ENCODE assay signal across 1 cellular context in the genomic region with DNA sequence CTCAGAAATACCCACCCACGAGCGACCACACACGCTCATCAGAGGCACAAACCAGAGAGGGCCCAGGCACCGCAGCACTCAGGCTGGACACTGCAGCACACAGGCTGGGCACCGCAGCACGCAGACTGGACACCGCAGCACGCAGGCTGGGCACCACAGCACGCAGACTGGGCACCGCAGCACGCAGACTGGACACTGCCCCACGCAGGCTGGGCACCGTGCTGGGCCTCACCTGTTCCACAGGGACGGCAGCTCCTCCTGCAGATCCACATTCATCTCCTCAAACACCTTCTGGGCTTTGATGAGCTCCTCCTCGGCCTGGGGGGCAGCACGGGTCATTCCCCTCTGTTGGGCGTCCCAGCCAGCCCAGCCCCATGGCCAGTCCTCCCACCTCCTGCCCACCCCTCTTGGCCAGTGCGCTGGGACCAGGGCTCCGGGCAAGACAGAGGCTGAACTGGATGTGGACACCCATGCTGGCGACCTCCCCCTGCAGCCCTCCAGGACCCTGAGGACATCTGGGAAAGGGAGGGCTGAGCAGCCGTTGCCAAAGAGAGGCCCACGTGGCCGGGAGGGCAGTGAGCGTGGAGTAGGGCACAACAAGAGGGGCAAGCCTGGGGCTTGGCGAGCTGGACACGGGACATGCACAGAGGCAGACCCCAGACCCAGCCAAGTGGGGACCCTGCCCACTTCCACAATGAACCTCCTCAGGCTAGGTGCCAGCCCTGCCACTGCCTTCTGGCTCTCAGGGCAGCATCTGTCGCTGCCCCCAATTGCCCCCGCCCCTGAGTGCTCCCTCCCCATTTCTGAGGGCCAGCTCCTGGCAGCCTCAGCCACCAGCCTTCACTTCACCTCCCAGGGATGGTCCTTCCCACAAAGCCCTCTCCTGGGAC.
TF ChIP-seq lines count a peak whose summit lies in the region.

No MANE protein-coding gene starts in this region.

TF ChIP-seq in HepG2, 621 proteins besides CTCF, POLR2A, EP300 and RAD21:
- no peak for TF ChIP-seq ZNF766 (CRISPR knock-in tag; IDR thresholded peaks at IDR 0.05; ENCODE audit: borderline replicate concordance)
- TF ChIP-seq, protein P1, sequence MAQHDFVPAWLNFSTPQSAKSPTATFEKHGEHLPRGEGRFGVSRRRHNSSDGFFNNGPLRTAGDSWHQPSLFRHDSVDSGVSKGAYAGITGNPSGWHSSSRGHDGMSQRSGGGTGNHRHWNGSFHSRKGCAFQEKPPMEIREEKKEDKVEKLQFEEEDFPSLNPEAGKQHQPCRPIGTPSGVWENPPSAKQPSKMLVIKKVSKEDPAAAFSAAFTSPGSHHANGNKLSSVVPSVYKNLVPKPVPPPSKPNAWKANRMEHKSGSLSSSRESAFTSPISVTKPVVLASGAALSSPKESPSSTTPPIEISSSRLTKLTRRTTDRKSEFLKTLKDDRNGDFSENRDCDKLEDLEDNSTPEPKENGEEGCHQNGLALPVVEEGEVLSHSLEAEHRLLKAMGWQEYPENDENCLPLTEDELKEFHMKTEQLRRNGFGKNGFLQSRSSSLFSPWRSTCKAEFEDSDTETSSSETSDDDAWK (CRISPR knock-in tag; IDR thresholded peaks at IDR 0.05), result no peak
- no peak for TF ChIP-seq ZNF367 (CRISPR knock-in tag; IDR thresholded peaks at IDR 0.05; ENCODE audit: borderline replicate concordance)
- no peak for TF ChIP-seq RFX3 (CRISPR knock-in tag; IDR thresholded peaks at IDR 0.05)
- TF ChIP-seq SPEN (CRISPR knock-in tag; IDR thresholded peaks at IDR 0.05; ENCODE audit: low read depth), result no peak
- no peak for TF ChIP-seq MEIS2 (CRISPR knock-in tag; IDR thresholded peaks at IDR 0.05)
- TF ChIP-seq GATA4 (IDR thresholded peaks at IDR 0.05; ENCODE audit: borderline replicate concordance, low read depth), result no peak
- TF ChIP-seq ZNF101 (CRISPR knock-in tag; IDR thresholded peaks at IDR 0.05; ENCODE audit: borderline replicate concordance, low read depth), result no peak
- TF ChIP-seq ZNF331 (CRISPR knock-in tag; IDR thresholded peaks at IDR 0.05), result no peak
- TF ChIP-seq ARNT (IDR thresholded peaks at IDR 0.05), result no peak
